ENCODE assay signal across 8 cellular contexts in the genomic region with DNA sequence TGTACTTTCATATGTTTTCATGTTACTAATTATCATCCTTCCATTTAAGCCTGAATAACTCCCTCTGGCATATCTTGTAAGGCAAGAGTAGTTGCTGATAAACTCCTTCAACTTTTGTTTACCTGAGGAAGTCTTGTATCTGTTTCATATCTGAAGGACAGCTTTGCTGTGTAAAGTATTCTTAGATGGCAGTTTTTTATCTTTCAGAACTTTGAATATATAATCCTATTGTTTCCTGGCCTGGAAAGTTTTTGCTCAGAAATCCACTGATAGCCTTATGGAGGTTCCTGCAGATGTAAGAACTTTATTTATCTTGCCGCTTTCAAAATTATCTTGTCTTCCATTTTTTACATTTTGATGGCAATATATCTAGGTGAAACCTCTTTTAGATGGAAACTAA.
"Had no signal": no experiment of that assay in that cellular context is flagged by ENCODE, and none has a peak within 500 bp of the region (broad histone marks: within the 10 kb centered on the region; RNA-seq: fewer than 3 reads in every experiment).

No MANE protein-coding gene starts in this region.

- DNase-seq: GM23248, GOT3, H7, KBM-7 had no signal

- FAIRE-seq: HTR-8/SVneo had no signal

- H3K27ac ChIP-seq: GM23248, KMS-11 had no signal

- H3K9ac ChIP-seq: GM23248, KMS-11 had no signal

- H3K4me2 ChIP-seq: KMS-11 had no signal

- ATAC-seq: HCT116 had no signal

- H2AFZ ChIP-seq: GM23248 had no signal

- H3K4me1 ChIP-seq: HAP-1 had no signal

- H3K36me3 ChIP-seq: HAP-1 had no signal

- H3K9me3 ChIP-seq: HAP-1 had no signal

- H3K4me3 ChIP-seq: GM23248, HAP-1 had no signal
